Comparison of ENCODE assay signal across 1 cellular context in genomic region chr6:157516319-157517026, GRCh38.
TF ChIP-seq lines count a peak whose summit lies in the region.

No MANE protein-coding gene starts in this region.

TF ChIP-seq in K562, 482 proteins besides CTCF, POLR2A, EP300 and RAD21 (continued from another document and continues in another):
- TF ChIP-seq E2F5 (CRISPR knock-in tag; IDR thresholded peaks at IDR 0.05) (no peak), ZNF766 (CRISPR knock-in tag; conservative IDR thresholded peaks at IDR 0.05) (no peak), SNRNP70 (optimal IDR thresholded peaks at IDR 0.05; ENCODE audit: low read depth, low read length) (no peak), RBM17 (IDR thresholded peaks at IDR 0.05; ENCODE audit: borderline replicate concordance, low read depth, low read length) (no peak), NCOA2 (IDR thresholded peaks at IDR 0.05; ENCODE audit: partially characterized antibody in 2 of 2) (no peak), ZFPM2 (CRISPR knock-in tag; IDR thresholded peaks at IDR 0.05) (no peak), ZNF586 (CRISPR knock-in tag; conservative IDR thresholded peaks at IDR 0.05) (no peak), ZNF445 (CRISPR knock-in tag; IDR thresholded peaks at IDR 0.05; ENCODE audit: low read depth) (no peak), TAL1 (IDR thresholded peaks at IDR 0.05) (no peak), SAFB (IDR thresholded peaks at IDR 0.05; ENCODE audit: borderline replicate concordance, low read depth, low read length) (no peak), HINFP (tag; conservative IDR thresholded peaks at IDR 0.05; ENCODE audit: low read depth) (peak; percentile 53; the same call in 1 of the 2 replicates), RBM14 (IDR thresholded peaks at IDR 0.05; ENCODE audit: borderline replicate concordance, insufficient read depth, low read depth, low read length) (no peak), MXD1 (CRISPR knock-in tag; IDR thresholded peaks at IDR 0.05; ENCODE audit: borderline replicate concordance, poor library complexity, severe bottlenecking) (no peak), ZNF316 (IDR thresholded peaks at IDR 0.05) (no peak), NCOR1 (IDR thresholded peaks at IDR 0.05) (no peak), POU5F1 (IDR thresholded peaks at IDR 0.05; ENCODE audit: borderline replicate concordance, low read depth, low read length, partially characterized antibody) (no peak), ZNF668 (CRISPR knock-in tag; IDR thresholded peaks at IDR 0.05) (no peak), MEF2D (tag; conservative IDR thresholded peaks at IDR 0.05; ENCODE audit: low read depth) (peak; percentile 33; the same call in 1 of the 2 replicates), NFRKB (IDR thresholded peaks at IDR 0.05; ENCODE audit: low read depth) (no peak), RBM15 (IDR thresholded peaks at IDR 0.05; ENCODE audit: insufficient read depth, low read length) (no peak), KAT7 (CRISPR knock-in tag; IDR thresholded peaks at IDR 0.05; ENCODE audit: borderline replicate concordance) (no peak), POLR2B (IDR thresholded peaks at IDR 0.05; ENCODE audit: low read depth, partially characterized antibody) (no peak), RAD51 (IDR thresholded peaks at IDR 0.05; ENCODE audit: borderline replicate concordance, low read depth) (no peak), RBM34 (IDR thresholded peaks at IDR 0.05; ENCODE audit: borderline replicate concordance, insufficient read depth, low read length) (no peak), HDGF (IDR thresholded peaks at IDR 0.05) (no peak), KLF1 (tag; IDR thresholded peaks at IDR 0.05) (no peak), FOXO4 (CRISPR knock-in tag; IDR thresholded peaks at IDR 0.05) (no peak), PTBP1 (IDR thresholded peaks at IDR 0.05; ENCODE audit: low read depth, low read length) (no peak), LARP7 (IDR thresholded peaks at IDR 0.05) (no peak), FOS (IDR thresholded peaks at IDR 0.05; ENCODE audit: extremely low read depth, insufficient read length) (no peak), SRSF9 (IDR thresholded peaks at IDR 0.05; ENCODE audit: borderline replicate concordance, low read depth, low read length) (no peak), CBX8 (IDR thresholded peaks at IDR 0.05; ENCODE audit: borderline replicate concordance, extremely low read depth, low read depth, low read length, poor library complexity, severe bottlenecking) (no peak), RUNX1 (IDR thresholded peaks at IDR 0.05; ENCODE audit: low read depth) (no peak), KDM4B (IDR thresholded peaks at IDR 0.05; ENCODE audit: borderline replicate concordance in 2 of 2, low read depth in 1 of 2) (no peak), RBFOX2 (IDR thresholded peaks at IDR 0.05; ENCODE audit: low read depth, low read length) (no peak), NRF1 (conservative IDR thresholded peaks at IDR 0.05 in 1 of 2, IDR thresholded peaks at IDR 0.05 in 1 of 2) (no peak), THRA (IDR thresholded peaks at IDR 0.05) (no peak), ZNF431 (CRISPR knock-in tag; IDR thresholded peaks at IDR 0.05) (no peak), MTA3 (IDR thresholded peaks at IDR 0.05; ENCODE audit: borderline replicate concordance) (0 out of 2 replicates have a peak, but pooled peaks have one; percentile 27), TBP (optimal IDR thresholded peaks at IDR 0.05; ENCODE audit: low read depth, low read length) (no peak), ARNT (IDR thresholded peaks at IDR 0.05) (no peak), NR4A1 (CRISPR knock-in tag; IDR thresholded peaks at IDR 0.05) (no peak), NR4A1 (tag; IDR thresholded peaks at IDR 0.05) (peak; percentile 66; the same call in 1 of the 2 replicates), NFYB (IDR thresholded peaks at IDR 0.05; ENCODE audit: extremely low read depth, insufficient read length) (no peak), NONO (IDR thresholded peaks at IDR 0.05; ENCODE audit: low read depth in 2 of 2, low read length in 1 of 2) (no peak), MAX (CRISPR knock-in tag; IDR thresholded peaks at IDR 0.05) (no peak), MBD1 (CRISPR knock-in tag; IDR thresholded peaks at IDR 0.05) (no peak), ZNF644 (tag; IDR thresholded peaks at IDR 0.05; ENCODE audit: low read depth) (no peak), PHB2 (IDR thresholded peaks at IDR 0.05; ENCODE audit: low read depth) (no peak), BACH1 (tag; IDR thresholded peaks at IDR 0.05) (no peak)
- TF ChIP-seq, protein P1, sequence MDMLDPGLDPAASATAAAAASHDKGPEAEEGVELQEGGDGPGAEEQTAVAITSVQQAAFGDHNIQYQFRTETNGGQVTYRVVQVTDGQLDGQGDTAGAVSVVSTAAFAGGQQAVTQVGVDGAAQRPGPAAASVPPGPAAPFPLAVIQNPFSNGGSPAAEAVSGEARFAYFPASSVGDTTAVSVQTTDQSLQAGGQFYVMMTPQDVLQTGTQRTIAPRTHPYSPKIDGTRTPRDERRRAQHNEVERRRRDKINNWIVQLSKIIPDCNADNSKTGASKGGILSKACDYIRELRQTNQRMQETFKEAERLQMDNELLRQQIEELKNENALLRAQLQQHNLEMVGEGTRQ (CRISPR knock-in tag; IDR thresholded peaks at IDR 0.05), result no peak
- TF ChIP-seq, protein P2, sequence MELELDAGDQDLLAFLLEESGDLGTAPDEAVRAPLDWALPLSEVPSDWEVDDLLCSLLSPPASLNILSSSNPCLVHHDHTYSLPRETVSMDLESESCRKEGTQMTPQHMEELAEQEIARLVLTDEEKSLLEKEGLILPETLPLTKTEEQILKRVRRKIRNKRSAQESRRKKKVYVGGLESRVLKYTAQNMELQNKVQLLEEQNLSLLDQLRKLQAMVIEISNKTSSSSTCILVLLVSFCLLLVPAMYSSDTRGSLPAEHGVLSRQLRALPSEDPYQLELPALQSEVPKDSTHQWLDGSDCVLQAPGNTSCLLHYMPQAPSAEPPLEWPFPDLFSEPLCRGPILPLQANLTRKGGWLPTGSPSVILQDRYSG (tag; conservative IDR thresholded peaks at IDR 0.05; ENCODE audit: low read depth), result 0 out of 2 replicates have a peak, but pooled peaks have one; percentile 23
- TF ChIP-seq, protein P3, sequence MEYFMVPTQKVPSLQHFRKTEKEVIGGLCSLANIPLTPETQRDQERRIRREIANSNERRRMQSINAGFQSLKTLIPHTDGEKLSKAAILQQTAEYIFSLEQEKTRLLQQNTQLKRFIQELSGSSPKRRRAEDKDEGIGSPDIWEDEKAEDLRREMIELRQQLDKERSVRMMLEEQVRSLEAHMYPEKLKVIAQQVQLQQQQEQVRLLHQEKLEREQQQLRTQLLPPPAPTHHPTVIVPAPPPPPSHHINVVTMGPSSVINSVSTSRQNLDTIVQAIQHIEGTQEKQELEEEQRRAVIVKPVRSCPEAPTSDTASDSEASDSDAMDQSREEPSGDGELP (CRISPR knock-in tag; IDR thresholded peaks at IDR 0.05; ENCODE audit: borderline replicate concordance), result no peak
- TF ChIP-seq, protein P4, sequence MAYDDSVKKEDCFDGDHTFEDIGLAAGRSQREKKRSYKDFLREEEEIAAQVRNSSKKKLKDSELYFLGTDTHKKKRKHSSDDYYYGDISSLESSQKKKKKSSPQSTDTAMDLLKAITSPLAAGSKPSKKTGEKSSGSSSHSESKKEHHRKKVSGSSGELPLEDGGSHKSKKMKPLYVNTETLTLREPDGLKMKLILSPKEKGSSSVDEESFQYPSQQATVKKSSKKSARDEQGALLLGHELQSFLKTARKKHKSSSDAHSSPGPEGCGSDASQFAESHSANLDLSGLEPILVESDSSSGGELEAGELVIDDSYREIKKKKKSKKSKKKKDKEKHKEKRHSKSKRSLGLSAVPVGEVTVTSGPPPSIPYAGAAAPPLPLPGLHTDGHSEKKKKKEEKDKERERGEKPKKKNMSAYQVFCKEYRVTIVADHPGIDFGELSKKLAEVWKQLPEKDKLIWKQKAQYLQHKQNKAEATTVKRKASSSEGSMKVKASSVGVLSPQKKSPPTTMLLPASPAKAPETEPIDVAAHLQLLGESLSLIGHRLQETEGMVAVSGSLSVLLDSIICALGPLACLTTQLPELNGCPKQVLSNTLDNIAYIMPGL (CRISPR knock-in tag; IDR thresholded peaks at IDR 0.05), result no peak
- TF ChIP-seq, protein P5, sequence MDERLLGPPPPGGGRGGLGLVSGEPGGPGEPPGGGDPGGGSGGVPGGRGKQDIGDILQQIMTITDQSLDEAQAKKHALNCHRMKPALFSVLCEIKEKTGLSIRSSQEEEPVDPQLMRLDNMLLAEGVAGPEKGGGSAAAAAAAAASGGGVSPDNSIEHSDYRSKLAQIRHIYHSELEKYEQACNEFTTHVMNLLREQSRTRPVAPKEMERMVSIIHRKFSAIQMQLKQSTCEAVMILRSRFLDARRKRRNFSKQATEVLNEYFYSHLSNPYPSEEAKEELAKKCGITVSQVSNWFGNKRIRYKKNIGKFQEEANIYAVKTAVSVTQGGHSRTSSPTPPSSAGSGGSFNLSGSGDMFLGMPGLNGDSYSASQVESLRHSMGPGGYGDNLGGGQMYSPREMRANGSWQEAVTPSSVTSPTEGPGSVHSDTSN (CRISPR knock-in tag; IDR thresholded peaks at IDR 0.05; ENCODE audit: low read depth), result no peak
- TF ChIP-seq, protein P5 (tag; conservative IDR thresholded peaks at IDR 0.05; ENCODE audit: low read depth), result 0 out of 2 replicates have a peak, but pooled peaks have one; percentile 22
- TF ChIP-seq, protein P6, sequence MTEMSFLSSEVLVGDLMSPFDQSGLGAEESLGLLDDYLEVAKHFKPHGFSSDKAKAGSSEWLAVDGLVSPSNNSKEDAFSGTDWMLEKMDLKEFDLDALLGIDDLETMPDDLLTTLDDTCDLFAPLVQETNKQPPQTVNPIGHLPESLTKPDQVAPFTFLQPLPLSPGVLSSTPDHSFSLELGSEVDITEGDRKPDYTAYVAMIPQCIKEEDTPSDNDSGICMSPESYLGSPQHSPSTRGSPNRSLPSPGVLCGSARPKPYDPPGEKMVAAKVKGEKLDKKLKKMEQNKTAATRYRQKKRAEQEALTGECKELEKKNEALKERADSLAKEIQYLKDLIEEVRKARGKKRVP (CRISPR knock-in tag; IDR thresholded peaks at IDR 0.05), result no peak
